Comparison of ENCODE assay signal across 25 cellular contexts in genomic region chr9:138043061-138043410, GRCh38.
DNase-seq lines count a peak whose midpoint lies in the region; ATAC-seq and TF ChIP-seq lines count a peak whose summit lies in the region.
"Had no signal": no experiment of that assay in that cellular context is flagged by ENCODE, and none has a peak within 500 bp of the region (broad histone marks: within the 10 kb centered on the region; RNA-seq: fewer than 3 reads in every experiment).

No MANE protein-coding gene starts in this region.

- H3K9me3 Mint-ChIP-seq in activated CD4-positive, alpha-beta T cell treated with anti-CD3 and anti-CD28 coated beads, Interleukin-2, amount 10 ng/mL, durations not matched to agents 7 days and 5 days: no peaks in the 10 kb centered on the region
- H3K9me3 Mint-ChIP-seq in Caco-2 (ENCODE audit: unreplicated experiment): no peaks in the 10 kb centered on the region
- H3K9me3 Mint-ChIP-seq: CD8-positive, alpha-beta memory T cell had no signal

- H3K27ac ChIP-seq in Peyer's patch (no peak overlapping the region), spleen (no peak overlapping the region)
- H3K27ac ChIP-seq: 22Rv1, HL-60 had no signal

- POLR2A ChIA-PET in activated CD4-positive, alpha-beta T cell treated with anti-CD3 and anti-CD28 coated beads, Interleukin-2, amount 10 ng/mL, durations not matched to agents 7 days and 5 days (lab: Charles Lee): no interaction called here
- POLR2A ChIA-PET in Caco-2 (lab: Charles Lee): no interaction called here

- H3K27me3 Mint-ChIP-seq in activated CD4-positive, alpha-beta T cell treated with anti-CD3 and anti-CD28 coated beads, Interleukin-2, amount 10 ng/mL, durations not matched to agents 7 days and 5 days: peaks cover 5% of the 10 kb centered on the region
- peaks cover 18% of the 10 kb centered on the region for H3K27me3 Mint-ChIP-seq in Caco-2 (ENCODE audit: insufficient read depth, unreplicated experiment)

- CTCF ChIA-PET in activated CD4-positive, alpha-beta T cell treated with anti-CD3 and anti-CD28 coated beads, Interleukin-2, amount 10 ng/mL, durations not matched to agents 7 days and 5 days (lab: Charles Lee): no interaction called here
- CTCF ChIA-PET in Caco-2 (lab: Charles Lee): no interaction called here

- TF ChIP-seq CTCF in Peyer's patch (IDR thresholded peaks at IDR 0.05): no peak
- no peak for TF ChIP-seq CTCF in lower leg skin (IDR thresholded peaks at IDR 0.05)
- TF ChIP-seq CTCF in spleen (IDR thresholded peaks at IDR 0.05 in 8 of 11, conservative IDR thresholded peaks at IDR 0.05 in 3 of 11): no peak
- no peak for TF ChIP-seq CTCF in Caco-2 (IDR thresholded peaks at IDR 0.05; ENCODE audit: insufficient read depth in 1 of 2, low read depth in 1 of 2, low read length in 1 of 2, severe bottlenecking in 1 of 2, unreplicated experiment in 1 of 2)

- no peaks in the 10 kb centered on the region for H3K27me3 ChIP-seq in Peyer's patch
- H3K27me3 ChIP-seq in spleen (replicated peaks in 1 of 7): peaks cover 0 to 43% (median 0%) of the 10 kb centered on the region in 7 donors
- no peaks in the 10 kb centered on the region; the same call in 1 of the 2 replicates for H3K27me3 ChIP-seq in Caco-2 (replicated peaks; ENCODE audit: control insufficient read depth, insufficient read depth, low read length)

- no peaks in the 10 kb centered on the region for H3K36me3 ChIP-seq in Peyer's patch
- no peaks in the 10 kb centered on the region for H3K36me3 ChIP-seq in spleen
- no peaks in the 10 kb centered on the region for H3K36me3 ChIP-seq in Caco-2 (ENCODE audit: control insufficient read depth, insufficient read depth, low read length)
- H3K36me3 ChIP-seq: HAP-1 had no signal

- H3K4me1 ChIP-seq in Peyer's patch (no peaks in the 10 kb centered on the region), spleen (no peaks in the 10 kb centered on the region), Caco-2 (no peaks in the 10 kb centered on the region)
- H3K4me1 ChIP-seq: HAP-1 had no signal

- peak; percentile 3 for DNase-seq in activated CD4-positive, alpha-beta T cell treated with anti-CD3 and anti-CD28 coated beads, Interleukin-2, amount 10 ng/mL, durations not matched to agents 7 days and 5 days
- DNase-seq in activated CD4-positive, alpha-beta T cell treated with anti-CD3 and anti-CD28 coated beads, Interleukin-2, amount 50 U/mL, for 4 hours: no peak
- DNase-seq in Peyer's patch: peak in 2 of 3 donors; percentile 6 to 17
- peak; percentile 1 to 34 for DNase-seq in lower leg skin (ENCODE audit: low spot score in 2 of 2)
- peak; percentile 31 for DNase-seq in spleen
- DNase-seq in Caco-2: no peak
- no peak for DNase-seq in GM19240 (ENCODE audit: insufficient read length, low spot score)
- DNase-seq: AML-193; C1 segment of cervical spinal cord; CD8-positive, alpha-beta memory T cell; DMS53; GDM1; MM.1S; NCI-H1092; NCI-H1436; NCI-H187 treated with DMSO at 0.1 percent for 48 hours; NCI-H2107; NCI-H510A had no signal

- no peak overlapping the region for H3K27ac Mint-ChIP-seq in activated CD4-positive, alpha-beta T cell treated with anti-CD3 and anti-CD28 coated beads, Interleukin-2, amount 10 ng/mL, durations not matched to agents 7 days and 5 days
- H3K27ac Mint-ChIP-seq in Caco-2 (ENCODE audit: unreplicated experiment): no peak overlapping the region

- whole genome bisulfite sequencing in lower leg skin, 2 donors: 59 to 72% methylated on average over 12 of the region's 12 CpGs
- WGBS in spleen, 5 donors: 75 to 88% (median 84%) methylated on average over 9 to 12 of the region's 12 CpGs

- no peaks in the 10 kb centered on the region for H3K4me1 Mint-ChIP-seq in activated CD4-positive, alpha-beta T cell treated with anti-CD3 and anti-CD28 coated beads, Interleukin-2, amount 10 ng/mL, durations not matched to agents 7 days and 5 days
- no peaks in the 10 kb centered on the region for H3K4me1 Mint-ChIP-seq in Caco-2 (ENCODE audit: low read depth, unreplicated experiment)
- H3K4me1 Mint-ChIP-seq: CD8-positive, alpha-beta memory T cell had no signal

- no TSS peak for BruUV-seq in Caco-2 (replicated peaks; lab: Mats Ljungman, UMichigan)

- H3K36me3 Mint-ChIP-seq in activated CD4-positive, alpha-beta T cell treated with anti-CD3 and anti-CD28 coated beads, Interleukin-2, amount 10 ng/mL, durations not matched to agents 7 days and 5 days (ENCODE audit: low read depth): no peaks in the 10 kb centered on the region
- no peaks in the 10 kb centered on the region for H3K36me3 Mint-ChIP-seq in Caco-2 (ENCODE audit: insufficient read depth, unreplicated experiment)
- H3K36me3 Mint-ChIP-seq: CD8-positive, alpha-beta memory T cell had no signal

- no peak for TF ChIP-seq POLR2A in Peyer's patch (IDR thresholded peaks at IDR 0.05)
- TF ChIP-seq POLR2A in lower leg skin (IDR thresholded peaks at IDR 0.05): no peak
- TF ChIP-seq POLR2A in spleen (IDR thresholded peaks at IDR 0.05): no peak

- intact Hi-C loops in lower leg skin (cut with DNase I; ENCODE audit: low total_unique reads): no loop called here
- intact Hi-C loops in spleen (cut with DNase I; ENCODE audit: low total_unique reads): no loop called here
- intact Hi-C loops in Caco-2 (cut with micrococcal nuclease; ENCODE audit: unreplicated experiment): no loop called here

- no peak overlapping the region for H3K4me3 Mint-ChIP-seq in activated CD4-positive, alpha-beta T cell treated with anti-CD3 and anti-CD28 coated beads, Interleukin-2, amount 10 ng/mL, durations not matched to agents 7 days and 5 days
- no peak overlapping the region for H3K4me3 Mint-ChIP-seq in Caco-2 (ENCODE audit: unreplicated experiment)
- H3K4me3 Mint-ChIP-seq: CD8-positive, alpha-beta memory T cell had no signal

- H3K4me3 ChIP-seq in Peyer's patch (no peak overlapping the region), lower leg skin (ENCODE audit: low read depth, poor library complexity, severe bottlenecking) (no peak overlapping the region), spleen (no peak overlapping the region), Caco-2 (ENCODE audit: low read depth, low read length) (no peak overlapping the region)
- H3K4me3 ChIP-seq: HAP-1, K562 had no signal

- H3K9me3 ChIP-seq in Peyer's patch: no peaks in the 10 kb centered on the region
- H3K9me3 ChIP-seq in spleen: no peaks in the 10 kb centered on the region
- H3K9me3 ChIP-seq in Caco-2: no peaks in the 10 kb centered on the region
- H3K9me3 ChIP-seq: HAP-1 had no signal

- ATAC-seq in HG03175 (IDR thresholded peaks at IDR 0.05; ENCODE audit: unreplicated experiment): no peak
- ATAC-seq: HepG2, K562, SK-N-SH treated with all-trans-retinoic acid at 6 μM for 48 hours had no signal

Comparison
In these comparisons a context has a peak if more than half of its experiments do, and no peak if none do; other contexts are left out.
1. DNase-seq: peak in activated CD4-positive, alpha-beta T cell treated with anti-CD3 and anti-CD28 coated beads, Interleukin-2, amount 10 ng/mL, durations not matched to agents 7 days and 5 days (single experiment), Peyer's patch (2 of 3), lower leg skin (2 of 2) and spleen (single experiment); none in activated CD4-positive, alpha-beta T cell treated with anti-CD3 and anti-CD28 coated beads, Interleukin-2, amount 50 U/mL, for 4 hours (0 of 2), Caco-2 (0 of 2) and GM19240 (single experiment).